ENCODE assay signal across 28 cellular contexts in genomic region chr5:1804001-1804690, GRCh38. TPM values are rescaled to one million over a fixed set of nuclear protein-coding genes. Genes with fewer than 3 reads are reported as not detected.
DNase-seq lines count a peak whose midpoint lies in the region; ATAC-seq, FAIRE-seq and TF ChIP-seq lines count a peak whose summit lies in the region.
"Had no signal": no experiment of that assay in that cellular context is flagged by ENCODE, and none has a peak within 500 bp of the region (broad histone marks: within the 10 kb centered on the region; RNA-seq: fewer than 3 reads in every experiment).

No MANE protein-coding gene starts in this region.

- H3K4me3 Mint-ChIP-seq in activated T-cell treated with anti-CD3 and anti-CD28 coated beads, Interleukin-2, amount 50 U/mL, for 72 hours = no peak overlapping the region
- H3K4me3 Mint-ChIP-seq in stimulated activated effector memory CD8-positive, alpha-beta T cell treated with anti-CD3 and anti-CD28 coated beads, Interleukin-12 subunit alpha, Interleukin-12 subunit beta, amount 100 ng/mL, for 72 hours = no peak overlapping the region
- H3K4me3 Mint-ChIP-seq: activated naive CD8-positive, alpha-beta T cell treated with anti-CD3 and anti-CD28 coated beads, Interleukin-2, amount 10 ng/mL, durations not matched to agents 7 days and 5 days had no signal

- H3K27ac Mint-ChIP-seq in activated T-cell treated with anti-CD3 and anti-CD28 coated beads, Interleukin-2, amount 50 U/mL, for 72 hours = peak overlapping the region; percentile 55
- peak overlapping the region; percentile 76 for H3K27ac Mint-ChIP-seq in stimulated activated effector memory CD8-positive, alpha-beta T cell treated with anti-CD3 and anti-CD28 coated beads, Interleukin-12 subunit alpha, Interleukin-12 subunit beta, amount 100 ng/mL, for 72 hours
- H3K27ac Mint-ChIP-seq: activated naive CD8-positive, alpha-beta T cell treated with anti-CD3 and anti-CD28 coated beads, Interleukin-2, amount 10 ng/mL, durations not matched to agents 7 days and 5 days; T-helper 1 cell treated with Interleukin-12 subunit alpha and Interleukin-12 subunit beta and Interleukin-4 antibody, amounts not matched to agents 30 μg/mL and 1 μg/mL, for 36 hours had no signal

- WGBS in K562 (ENCODE audit: insufficient coverage, low coverage, missing lambda C conversion rate) = 86% methylated on average over 15 of the region's 15 CpGs
- 89% methylated on average over 15 of the region's 15 CpGs for WGBS in prostate gland

- peaks cover 18 to 37% of the 10 kb centered on the region in 2 donors for H3K36me3 Mint-ChIP-seq in activated T-cell treated with anti-CD3 and anti-CD28 coated beads, Interleukin-2, amount 50 U/mL, for 72 hours (ENCODE audit: insufficient read depth in 2 of 2)
- peaks cover 94% of the 10 kb centered on the region for H3K36me3 Mint-ChIP-seq in stimulated activated effector memory CD8-positive, alpha-beta T cell treated with anti-CD3 and anti-CD28 coated beads, Interleukin-12 subunit alpha, Interleukin-12 subunit beta, amount 100 ng/mL, for 72 hours

- H3K27me3 ChIP-seq in K562 (ENCODE audit: control insufficient read depth in 2 of 2, insufficient read depth in 2 of 2, low read length in 2 of 2) (no peaks in the 10 kb centered on the region), prostate gland (replicated peaks; ENCODE audit: insufficient read depth) (no peaks in the 10 kb centered on the region)

- intact Hi-C loops in K562 (cut with micrococcal nuclease) = no loop called here
- intact Hi-C loops in left ventricle myocardium superior (cut with micrococcal nuclease) = no loop called here
- intact Hi-C loops in prostate gland (cut with DNase I) = no loop called here

- H2AFZ ChIP-seq in K562 (ENCODE audit: low read depth, low read length) = no peak overlapping the region

- H3K27ac ChIP-seq in K562 (ENCODE audit: extremely low read depth, low read depth, low read length) (no peak overlapping the region), prostate gland (no peak overlapping the region)
- H3K27ac ChIP-seq: A549, HL-60, psoas muscle, skin epidermis had no signal

- no peaks in the 10 kb centered on the region for H3K27me3 Mint-ChIP-seq in activated T-cell treated with anti-CD3 and anti-CD28 coated beads, Interleukin-2, amount 50 U/mL, for 72 hours (ENCODE audit: low read depth)
- H3K27me3 Mint-ChIP-seq: activated naive CD8-positive, alpha-beta T cell treated with anti-CD3 and anti-CD28 coated beads, Interleukin-2, amount 10 ng/mL, durations not matched to agents 7 days and 5 days had no signal

- no peak overlapping the region for H3K4me2 ChIP-seq in K562 (ENCODE audit: insufficient read depth, low read length)
- H3K4me2 ChIP-seq: A549 had no signal

- H3K9me3 Mint-ChIP-seq in activated T-cell treated with anti-CD3 and anti-CD28 coated beads, Interleukin-2, amount 50 U/mL, for 72 hours = no peaks in the 10 kb centered on the region
- no peaks in the 10 kb centered on the region for H3K9me3 Mint-ChIP-seq in stimulated activated effector memory CD8-positive, alpha-beta T cell treated with anti-CD3 and anti-CD28 coated beads, Interleukin-12 subunit alpha, Interleukin-12 subunit beta, amount 100 ng/mL, for 72 hours
- H3K9me3 Mint-ChIP-seq: activated naive CD8-positive, alpha-beta T cell treated with anti-CD3 and anti-CD28 coated beads, Interleukin-2, amount 10 ng/mL, durations not matched to agents 7 days and 5 days; activated T-cell treated with anti-CD3 and anti-CD28 coated beads, Interleukin-2, amount 50 U/mL, for 4 hours; T-helper 1 cell treated with Interleukin-12 subunit alpha and Interleukin-12 subunit beta and Interleukin-4 antibody, amounts not matched to agents 30 μg/mL and 1 μg/mL, for 36 hours had no signal

- H3K4me1 ChIP-seq in K562 (replicated peaks in 1 of 2; ENCODE audit: control insufficient read depth in 2 of 2, insufficient read depth in 2 of 2, low read length in 2 of 2) = peaks cover 0 to 17% of the 10 kb centered on the region in 2 experiments; a peak in 3 of 5 replicates
- no peaks in the 10 kb centered on the region for H3K4me1 ChIP-seq in prostate gland (replicated peaks)
- H3K4me1 ChIP-seq: Caco-2 had no signal

- TF ChIP-seq POLR2A in K562 (conservative IDR thresholded peaks at IDR 0.05) (no peak), prostate gland (IDR thresholded peaks at IDR 0.05) (no peak)

- BruUV-seq in K562 (replicated peaks; lab: Mats Ljungman, UMichigan) = no TSS peak

- no peak for TF ChIP-seq EP300 in K562 (IDR thresholded peaks at IDR 0.05; ENCODE audit: low read length)

- H4K20me1 ChIP-seq in K562 (replicated peaks; ENCODE audit: control insufficient read depth, insufficient read depth, low read length) = peaks cover 4% of the 10 kb centered on the region; the same call in 1 of the 2 replicates

- ATAC-seq in activated T-cell treated with anti-CD3 and anti-CD28 coated beads, Interleukin-2, amount 50 U/mL, for 72 hours (replicated peaks in 1 of 2) = no peak
- no peak for ATAC-seq in K562
- peak; percentile 9 for ATAC-seq in left ventricle myocardium superior
- ATAC-seq in stimulated activated effector memory CD8-positive, alpha-beta T cell treated with anti-CD3 and anti-CD28 coated beads, Interleukin-12 subunit alpha, Interleukin-12 subunit beta, amount 100 ng/mL, for 72 hours = no peak
- no peak for ATAC-seq in GM21717 (IDR thresholded peaks at IDR 0.05; ENCODE audit: unreplicated experiment)
- ATAC-seq in GM21360 (IDR thresholded peaks at IDR 0.05; ENCODE audit: unreplicated experiment) = no peak
- ATAC-seq: A549; activated T-cell treated with anti-CD3 and anti-CD28 coated beads, Interleukin-2, amount 50 U/mL, for 4 hours; GM12878; HepG2; psoas muscle had no signal

- H3K9me1 ChIP-seq in K562 (ENCODE audit: control insufficient read depth, insufficient read depth, low read length) = no peaks in the 10 kb centered on the region

- FAIRE-seq in K562 (lab: Jason Lieb, UNC) = no peak
- FAIRE-seq: A549, frontal cortex, GM12878, HepG2, urothelium cell line had no signal

- H3K4me1 Mint-ChIP-seq in activated T-cell treated with anti-CD3 and anti-CD28 coated beads, Interleukin-2, amount 50 U/mL, for 72 hours (ENCODE audit: low read depth) = peaks cover 37% of the 10 kb centered on the region
- peaks cover 55% of the 10 kb centered on the region for H3K4me1 Mint-ChIP-seq in stimulated activated effector memory CD8-positive, alpha-beta T cell treated with anti-CD3 and anti-CD28 coated beads, Interleukin-12 subunit alpha, Interleukin-12 subunit beta, amount 100 ng/mL, for 72 hours

- no peak for TF ChIP-seq CTCF in K562 (IDR thresholded peaks at IDR 0.05 in 2 of 3, conservative IDR thresholded peaks at IDR 0.05 in 1 of 3; ENCODE audit: insufficient read depth in 2 of 3, low read depth in 1 of 3, low read length in 3 of 3)
- TF ChIP-seq CTCF in prostate gland (IDR thresholded peaks at IDR 0.05) = no peak

- H3K9ac ChIP-seq in K562 (ENCODE audit: insufficient read depth in 1 of 2, low read depth in 2 of 2, low read length in 2 of 2) = peak overlapping the region in 1 of 2 experiments; percentile 0; a peak in 1 of 4 replicates

- no peak overlapping the region for H3K4me3 ChIP-seq in K562
- no peak overlapping the region for H3K4me3 ChIP-seq in prostate gland
- H3K4me3 ChIP-seq: A549, GM12878, HAP-1, psoas muscle, skin epidermis had no signal

- DNase-seq in activated T-cell treated with anti-CD3 and anti-CD28 coated beads, Interleukin-2, amount 50 U/mL, for 72 hours = no peak
- no peak for DNase-seq in activated T-cell treated with anti-CD3 and anti-CD28 coated beads, Interleukin-2, amount 50 U/mL, for 48 hours
- DNase-seq in K562 (ENCODE audit: extremely low read depth in 1 of 4, low spot score in 3 of 4) = no peak
- peak; percentile 51 for DNase-seq in left ventricle myocardium superior
- DNase-seq in stimulated activated effector memory CD8-positive, alpha-beta T cell treated with anti-CD3 and anti-CD28 coated beads, Interleukin-12 subunit alpha, Interleukin-12 subunit beta, amount 100 ng/mL, for 72 hours (ENCODE audit: low spot score in 2 of 2) = no peak
- no peak for DNase-seq in prostate gland (ENCODE audit: low spot score)
- DNase-seq: activated CD8-positive, alpha-beta memory T cell treated with anti-CD3 and anti-CD28 coated beads for 24 hours; activated naive CD8-positive, alpha-beta T cell treated with anti-CD3 and anti-CD28 coated beads, Interleukin-2, amount 10 ng/mL, durations not matched to agents 7 days and 5 days; activated T-cell treated with anti-CD3 and anti-CD28 coated beads, Interleukin-2, amount 50 U/mL, for 4 hours; hippocampal formation; midbrain; NCI-H1105; NCI-H1930; psoas muscle; stimulated activated CD4-positive, alpha-beta T cell treated with anti-CD3 and anti-CD28 coated beads, Interleukin-1b, Interleukin-23, amount 100 ng/mL, for 48 hours; substantia nigra had no signal

- H3K36me3 ChIP-seq in K562 (ENCODE audit: control insufficient read depth, insufficient read depth, low read length) (peaks cover 72% of the 10 kb centered on the region), prostate gland (peaks cover 7 to 9% of the 10 kb centered on the region in 2 donors)

- no peak for TF ChIP-seq RAD21 in K562 (CRISPR knock-in tag; conservative IDR thresholded peaks at IDR 0.05 in 1 of 2, IDR thresholded peaks at IDR 0.05 in 1 of 2)

- POLR2A ChIA-PET in K562 (lab: Yijun Ruan, JAX) = interaction anchor here (0.7 to 0.8 kb wide), 2 partner anchors 51 to 373 kb away, joined by 3 to 4 read pairs; no protein-coding TSS in a partner anchor

- H3K9me3 ChIP-seq in K562 (replicated peaks; ENCODE audit: control insufficient read depth, insufficient read depth, low read depth, low read length) (no peaks in the 10 kb centered on the region), prostate gland (no peaks in the 10 kb centered on the region)
- H3K9me3 ChIP-seq: A549, Caco-2, HAP-1, psoas muscle had no signal

- H3K79me2 ChIP-seq in K562 (ENCODE audit: control insufficient read depth, insufficient read depth, low read length) = peaks cover 99% of the 10 kb centered on the region

- CTCF ChIA-PET in K562 (lab: Yijun Ruan, JAX; ENCODE audit: low intra/inter-chr PET ratio) = no interaction called here

- in situ Hi-C loops in K562 (cut with MboI) = no loop called here

RNA-seq across cellular contexts. Expression of gene NDUFS6, which starts 2.9 kb away (rescaled TPM):
- 10 to 100 TPM; 21.9 to 22.3 TPM for total RNA-seq in activated T-cell treated with anti-CD3 and anti-CD28 coated beads, Interleukin-2, amount 50 U/mL, for 72 hours
- total RNA-seq in K562 (2011; cell fraction: chromatin; rRNA removed; ENCODE audit: low replicate concordance) = 19.2 and 34.5 TPM in 2 replicates
- total RNA-seq in K562 (2011; cell fraction: nucleolus; rRNA removed) = 50.4 and 58.7 TPM in 2 replicates
- 40.3 and 48.3 TPM in 2 replicates for total RNA-seq in K562 (2011; cell fraction: nucleoplasm; rRNA removed)
- 187 and 258 TPM in 2 replicates for total RNA-seq in K562 (2014; rRNA removed)
- 61.1 and 77.0 TPM in 2 replicates for total RNA-seq in K562 (2014; rRNA removed; fragmentation: Illumina TruSeq; extraction: Trizol)
- total RNA-seq in K562 (2015; rRNA removed; fragmentation: Illumina TruSeq; extraction: Trizol) = 154 and 169 TPM in 2 replicates
- 97.2 and 104 TPM in 2 replicates for total RNA-seq in K562 (2021)
- 52.7 and 54.7 TPM in 2 replicates for polyA plus RNA-seq in K562 (2011; rRNA removed)
- polyA plus RNA-seq in K562 (2011; cell fraction: cytosol; rRNA removed) = 172 and 193 TPM in 2 replicates
- 53.4 and 60.6 TPM in 2 replicates for polyA plus RNA-seq in K562 (2011; cell fraction: nucleus; rRNA removed)
- polyA plus RNA-seq in K562 (2012) = 123 and 325 TPM in 2 replicates
- polyA plus RNA-seq in K562 (2014; fragmentation: Illumina TruSeq; extraction: Trizol) = 73.1 and 114 TPM in 2 replicates
- polyA plus RNA-seq in K562 (2014; fragmentation: Nextera tagmentation; extraction: Ambion mirVana) = 10 to 100 TPM; 36.1 to 67.5 TPM
- polyA plus RNA-seq in K562 (2014; rRNA removed) = 238 and 291 TPM in 2 replicates
- polyA minus RNA-seq in K562 (2011; rRNA and poly(A)+ RNA removed) = 23.4 and 29.5 TPM in 2 replicates
- polyA minus RNA-seq in K562 (2011; cell fraction: cytosol; rRNA and poly(A)+ RNA removed) = 51.9 and 68.1 TPM in 2 replicates
- 27.2 and 41.0 TPM in 2 replicates for polyA minus RNA-seq in K562 (2011; cell fraction: nucleus; rRNA and poly(A)+ RNA removed)
- 128 TPM for total RNA-seq in left ventricle myocardium superior
- total RNA-seq in prostate gland = 10 to 100 TPM; 27.8 to 70.2 TPM

RNA-seq across cellular contexts. Expression of gene MRPL36, which starts 4.5 kb away (rescaled TPM):
- 10 to 100 TPM; 48.1 to 52.2 TPM for total RNA-seq in activated T-cell treated with anti-CD3 and anti-CD28 coated beads, Interleukin-2, amount 50 U/mL, for 72 hours
- total RNA-seq in K562 (2011; cell fraction: chromatin; rRNA removed; ENCODE audit: low replicate concordance) = 26.7 and 58.3 TPM in 2 replicates
- 61.8 and 76.9 TPM in 2 replicates for total RNA-seq in K562 (2011; cell fraction: nucleolus; rRNA removed)
- 52.0 and 86.6 TPM in 2 replicates for total RNA-seq in K562 (2011; cell fraction: nucleoplasm; rRNA removed)
- total RNA-seq in K562 (2014; rRNA removed) = 120 and 124 TPM in 2 replicates
- total RNA-seq in K562 (2014; rRNA removed; fragmentation: Illumina TruSeq; extraction: Trizol) = 78.3 and 79.2 TPM in 2 replicates
- 98.6 and 111 TPM in 2 replicates for total RNA-seq in K562 (2015; rRNA removed; fragmentation: Illumina TruSeq; extraction: Trizol)
- total RNA-seq in K562 (2021) = 99.7 and 108 TPM in 2 replicates
- polyA plus RNA-seq in K562 (2011; rRNA removed) = 126 and 153 TPM in 2 replicates
- 98.6 and 153 TPM in 2 replicates for polyA plus RNA-seq in K562 (2011; cell fraction: cytosol; rRNA removed)
- 99.5 and 103 TPM in 2 replicates for polyA plus RNA-seq in K562 (2011; cell fraction: nucleus; rRNA removed)
- polyA plus RNA-seq in K562 (2012) = 83.2 and 123 TPM in 2 replicates
- polyA plus RNA-seq in K562 (2014; fragmentation: Illumina TruSeq; extraction: Trizol) = 120 and 123 TPM in 2 replicates
- polyA plus RNA-seq in K562 (2014; fragmentation: Nextera tagmentation; extraction: Ambion mirVana) = 100 to 1,000 TPM; 550 to 557 TPM
- 184 and 199 TPM in 2 replicates for polyA plus RNA-seq in K562 (2014; rRNA removed)
- polyA minus RNA-seq in K562 (2011; rRNA and poly(A)+ RNA removed) = 53.5 and 58.0 TPM in 2 replicates
- polyA minus RNA-seq in K562 (2011; cell fraction: cytosol; rRNA and poly(A)+ RNA removed) = 31.9 and 33.4 TPM in 2 replicates
- polyA minus RNA-seq in K562 (2011; cell fraction: nucleus; rRNA and poly(A)+ RNA removed) = 37.2 and 53.5 TPM in 2 replicates
- total RNA-seq in left ventricle myocardium superior = 66.7 TPM
- 10 to 100 TPM; 47.9 to 66.3 TPM for total RNA-seq in prostate gland
